In the genomic region with DNA sequence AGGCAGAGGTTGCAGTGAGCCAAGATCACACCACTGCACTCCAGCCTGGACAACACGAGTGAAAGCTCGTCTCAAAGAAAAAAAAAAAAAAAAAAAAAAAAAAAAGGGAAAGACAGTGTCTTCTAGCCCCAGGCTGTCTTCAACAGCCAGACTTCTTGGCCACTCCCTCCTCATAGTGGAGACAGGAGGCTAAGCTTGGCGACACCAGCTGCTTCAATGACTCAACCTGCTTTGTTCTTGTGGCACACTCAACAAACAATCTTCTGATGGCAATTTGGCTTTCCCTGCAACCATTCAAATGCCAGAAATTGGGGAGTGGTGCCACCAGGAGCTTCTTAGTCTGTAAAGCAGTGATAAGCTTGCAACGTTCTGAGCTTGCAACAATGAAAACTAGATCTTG, we compare ENCODE assay signal across 16 cellular contexts.
A peak's percentile ranks its signal among the peaks of the same experiment; 100 is the strongest.
DNase-seq lines count a peak whose midpoint lies in the region; TF ChIP-seq lines count a peak whose summit lies in the region.
"Had no signal": no experiment of that assay in that cellular context is flagged by ENCODE, and none has a peak within 500 bp of the region (broad histone marks: within the 10 kb centered on the region; RNA-seq: fewer than 3 reads in every experiment).

No MANE protein-coding gene starts in this region.

- H3K4me2 ChIP-seq in GM23248 (ENCODE audit: unreplicated experiment), result no peak overlapping the region

- H3K79me2 ChIP-seq in GM23248 (ENCODE audit: insufficient read depth), result no peaks in the 10 kb centered on the region

- POLR2A ChIA-PET in GM10248 (lab: Yijun Ruan, JAX), result no interaction called here

- DNase-seq in AG20443 (ENCODE audit: low spot score), result peak; percentile 23
- DNase-seq in GM23248, result peak; percentile 27
- DNase-seq in RPMI7951 (ENCODE audit: low read depth), result peak; percentile 87
- DNase-seq in myocyte (ENCODE audit: low read depth), result peak; percentile 71
- no peak for DNase-seq in HT-29 (ENCODE audit: low spot score)
- DNase-seq in dedifferentiated amniotic fluid mesenchymal stem cell (ENCODE audit: extremely low spot score), result no peak
- no peak for DNase-seq in activated CD4-positive, alpha-beta T cell treated with anti-CD3 and anti-CD28 coated beads, Interleukin-2, amount 50 U/mL, for 48 hours
- no peak for DNase-seq in GM10248 (ENCODE audit: extremely low spot score)
- DNase-seq: GDM1, GOT3, NCI-H1436, NCI-H2029, NCI-H748 treated with DMSO at 0.1 percent for 48 hours, OCI-M1, RPMI8226, SIG-M5 had no signal

- H3K27ac ChIP-seq in GM23248, result no peak overlapping the region

- no peak for TF ChIP-seq CTCF in GM10248 (IDR thresholded peaks at IDR 0.05; ENCODE audit: control extremely low read depth, extremely low read depth, low read depth, missing control alignments)

- in situ Hi-C loops in GM23248 (cut with MboI), result no loop called here

- CTCF ChIA-PET in GM10248 (lab: Yijun Ruan, JAX), result interaction anchor here (0.6 kb wide), 1 partner anchor 70 kb away, joined by 3 read pairs; no protein-coding TSS in a partner anchor

- no peaks in the 10 kb centered on the region for H3K9me2 ChIP-seq in GM23248 (ENCODE audit: insufficient read depth)

- no peak overlapping the region for H2AFZ ChIP-seq in GM23248

- no peaks in the 10 kb centered on the region for H3K4me1 ChIP-seq in GM23248 (ENCODE audit: insufficient read depth)

- H3K4me3 ChIP-seq in GM23248, result no peak overlapping the region

- WGBS in GM23248 (ENCODE audit: low coverage in 1 of 2, low lambda C conversion rate in 2 of 2, missing lambda C conversion rate in 2 of 2), 2 experiments, result 34 to 38% methylated on average over 3 to 4 of the region's 4 CpGs

- no peaks in the 10 kb centered on the region for H3K36me3 ChIP-seq in GM23248 (ENCODE audit: low read depth)

- no peaks in the 10 kb centered on the region for H3K27me3 ChIP-seq in GM23248 (replicated peaks; ENCODE audit: insufficient read depth)

- H3K9me3 ChIP-seq in GM23248 (ENCODE audit: low read depth), result no peaks in the 10 kb centered on the region

- no peaks in the 10 kb centered on the region for H4K20me1 ChIP-seq in GM23248 (ENCODE audit: insufficient read depth)

- no peak overlapping the region for H3K9ac ChIP-seq in GM23248

- H3F3A ChIP-seq in GM23248 (ENCODE audit: insufficient read depth), result no peaks in the 10 kb centered on the region

Comparison
In these comparisons a context has a peak if more than half of its experiments do, and no peak if none do; other contexts are left out.
1. DNase-seq: peak in AG20443 (single experiment), GM23248 (single experiment), RPMI7951 (single experiment) and myocyte (single experiment); none in HT-29 (single experiment), dedifferentiated amniotic fluid mesenchymal stem cell (single experiment), activated CD4-positive, alpha-beta T cell treated with anti-CD3 and anti-CD28 coated beads, Interleukin-2, amount 50 U/mL, for 48 hours (0 of 2) and GM10248 (single experiment).